36 cellular contexts compared by ENCODE assay signal in the genomic region with DNA sequence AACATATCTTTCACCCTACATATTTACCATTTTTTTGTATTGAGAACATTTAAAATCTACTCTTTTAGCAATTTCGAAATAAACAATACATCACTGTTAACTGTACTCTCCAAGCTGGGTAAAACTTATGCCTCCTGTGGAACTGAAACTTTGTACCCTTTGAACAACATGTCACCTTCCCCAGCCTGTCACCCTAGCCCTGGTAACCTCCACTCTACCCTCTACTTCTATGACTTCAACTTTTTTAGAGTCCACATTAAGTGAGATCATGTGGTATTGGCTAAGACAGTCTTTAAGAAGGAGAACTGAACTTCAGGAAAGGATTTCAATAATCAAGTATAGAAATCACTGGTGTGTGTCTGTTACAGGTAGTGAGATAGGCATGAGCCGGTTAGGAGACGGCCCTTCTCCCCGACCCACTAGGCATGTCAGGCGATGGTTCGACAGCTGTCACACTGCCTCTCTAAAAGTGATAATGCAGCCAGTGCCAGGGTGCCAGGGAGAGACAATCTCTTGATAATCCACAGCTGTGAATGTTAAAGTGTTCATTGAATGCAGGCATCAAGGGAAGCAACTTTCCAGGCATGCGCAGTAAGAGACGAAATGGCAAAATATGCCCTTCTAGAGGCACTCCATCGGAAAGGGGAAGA.
"Had no signal": no experiment of that assay in that cellular context is flagged by ENCODE, and none has a peak within 500 bp of the region (broad histone marks: within the 10 kb centered on the region; RNA-seq: fewer than 3 reads in every experiment).

No MANE protein-coding gene starts in this region.

- H3K27ac Mint-ChIP-seq: activated B cell treated with CpG ODN at 0.5 μM for 24 hours; activated CD8-positive, alpha-beta T cell treated with anti-CD3 and anti-CD28 coated beads, Interleukin-2, amount 10 ng/mL, durations not matched to agents 7 days and 5 days; activated naive CD4-positive, alpha-beta T cell treated with anti-CD3 and anti-CD28 coated beads for 36 hours; activated naive CD4-positive, alpha-beta T cell treated with anti-CD3 and anti-CD28 coated beads, Interleukin-2, amount 50 U/mL, for 72 hours; activated T-helper 1 cell treated with anti-CD3 and anti-CD28 coated beads, Interleukin-12 subunit alpha, Interleukin-12 subunit beta, Interleukin-2, Interleukin-4 antibody, amounts not matched to agents 30 ng/mL and 10 ng/mL and 1 ng/mL, durations not matched to agents 14 hours and 24 hours and 36 hours; T-cell had no signal

- FAIRE-seq: astrocyte had no signal

- H3K36me3 ChIP-seq: adrenal gland, breast epithelium, Peyer's patch had no signal

- H3K4me1 Mint-ChIP-seq: activated B cell treated with CpG ODN at 0.5 μM for 24 hours had no signal

- ATAC-seq: activated T-cell treated with anti-CD3 and anti-CD28 coated beads, Interleukin-2, amount 50 U/mL, for 4 hours; body of pancreas; PC-3; Right ventricle myocardium inferior; SK-N-SH treated with all-trans-retinoic acid at 6 μM for 48 hours; T-cell had no signal

- H3K4me3 Mint-ChIP-seq: activated B cell treated with CpG ODN at 0.5 μM for 24 hours; activated CD8-positive, alpha-beta T cell treated with anti-CD3 and anti-CD28 coated beads, Interleukin-2, amount 10 ng/mL, durations not matched to agents 7 days and 5 days; activated naive CD4-positive, alpha-beta T cell treated with anti-CD3 and anti-CD28 coated beads for 36 hours; activated T-cell treated with anti-CD3 and anti-CD28 coated beads, Interleukin-2, amount 50 U/mL, for 4 hours; activated T-helper 1 cell treated with anti-CD3 and anti-CD28 coated beads, Interleukin-12 subunit alpha, Interleukin-12 subunit beta, Interleukin-2, Interleukin-4 antibody, amounts not matched to agents 30 ng/mL and 10 ng/mL and 1 ng/mL, durations not matched to agents 14 hours and 24 hours and 36 hours; T-cell had no signal

- H3K9me3 ChIP-seq: adrenal gland, body of pancreas, breast epithelium, Peyer's patch had no signal

- H3K9me3 Mint-ChIP-seq: activated B cell treated with CpG ODN at 0.5 μM for 24 hours; activated naive CD4-positive, alpha-beta T cell treated with anti-CD3 and anti-CD28 coated beads for 36 hours; activated naive CD4-positive, alpha-beta T cell treated with anti-CD3 and anti-CD28 coated beads, Interleukin-2, amount 50 U/mL, for 72 hours; activated T-cell treated with anti-CD3 and anti-CD28 coated beads, Interleukin-2, amount 50 U/mL, for 4 hours; activated T-helper 1 cell treated with anti-CD3 and anti-CD28 coated beads, Interleukin-12 subunit alpha, Interleukin-12 subunit beta, Interleukin-2, Interleukin-4 antibody, amounts not matched to agents 30 ng/mL and 10 ng/mL and 1 ng/mL, durations not matched to agents 14 hours and 24 hours and 36 hours; T-cell had no signal

- H3K27me3 ChIP-seq: adrenal gland, body of pancreas, breast epithelium, Peyer's patch had no signal

- H3K36me3 Mint-ChIP-seq: activated naive CD4-positive, alpha-beta T cell treated with anti-CD3 and anti-CD28 coated beads, Interleukin-2, amount 50 U/mL, for 72 hours; T-cell had no signal

- H3K4me2 ChIP-seq: KMS-11 had no signal

- H3K4me1 ChIP-seq: adrenal gland, breast epithelium, Peyer's patch had no signal

- H3K27me3 Mint-ChIP-seq: T-cell had no signal

- H3K9ac ChIP-seq: KMS-11 had no signal

- DNase-seq: activated B cell treated with CpG ODN at 0.5 μM for 24 hours; activated CD4-positive, alpha-beta T cell treated with anti-CD3 and anti-CD28 coated beads for 4 hours; activated CD4-positive, CD25-positive, alpha-beta regulatory T cell treated with anti-CD3 and anti-CD28 coated beads, Interleukin-2, amount 50 U/mL, for 72 hours; activated CD8-positive, alpha-beta T cell treated with anti-CD3 and anti-CD28 coated beads, Interleukin-2, amount 10 ng/mL, durations not matched to agents 7 days and 5 days; activated gamma-delta T cell treated with Interleukin-2 at 50 U/mL for 16 hours; activated naive CD4-positive, alpha-beta T cell treated with anti-CD3 and anti-CD28 coated beads for 36 hours; activated T-cell treated with anti-CD3 and anti-CD28 coated beads, Interleukin-2, amount 50 U/mL, for 4 hours; adrenal gland; body of pancreas; MM.1S; NCI-H1048; NCI-H1105 treated with DMSO at 0.1 percent for 48 hours; NCI-H1436; NCI-H1694; NCI-H1930; NCI-H2081 treated with DMSO at 0.1 percent for 48 hours; NCI-H226; NCI-H446 treated with DMSO at 0.1 percent for 48 hours; NCI-H526; NCI-H748 treated with DMSO at 0.1 percent for 48 hours; NK-92 treated with Interleukin-12 subunit alpha and Interleukin-12 subunit beta, amount 100 ng/mL, for 24 hours; PC-3; Peyer's patch; SIG-M5; T-cell; T-helper 2 cell; T-helper 9 cell had no signal

- H3K4me3 ChIP-seq: adrenal gland, body of pancreas, breast epithelium, Peyer's patch had no signal

- H3K27ac ChIP-seq: adrenal gland, body of pancreas, breast epithelium, KMS-11, Peyer's patch, RWPE1, VCaP had no signal
